In the genomic region with DNA sequence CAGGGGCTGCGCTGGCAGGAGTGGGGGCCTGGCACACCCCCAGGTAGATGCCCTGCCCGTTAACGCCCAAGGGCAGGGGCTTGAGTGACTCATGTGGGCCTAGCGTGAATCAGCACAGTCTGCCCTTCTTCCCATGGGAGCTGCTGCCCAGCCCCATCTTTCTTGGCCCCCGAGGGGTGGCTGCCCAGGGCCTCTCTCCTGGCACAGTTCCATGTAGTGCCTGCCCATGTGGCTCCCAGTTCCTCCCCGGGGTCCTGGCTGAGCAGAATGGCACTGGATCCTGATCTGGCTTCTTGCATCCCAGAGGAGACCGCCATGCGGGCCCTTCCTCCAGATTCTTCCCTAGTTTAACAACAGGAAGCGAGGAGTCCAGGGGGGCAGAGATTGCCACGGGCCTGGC, we compare ENCODE assay signal across 28 cellular contexts. TPM values are rescaled to one million over a fixed set of nuclear protein-coding genes. Genes with fewer than 3 reads are reported as not detected.
DNase-seq lines count a peak whose midpoint lies in the region; ATAC-seq and TF ChIP-seq lines count a peak whose summit lies in the region.
"Had no signal": no experiment of that assay in that cellular context is flagged by ENCODE, and none has a peak within 500 bp of the region (broad histone marks: within the 10 kb centered on the region; RNA-seq: fewer than 3 reads in every experiment).

No MANE protein-coding gene starts in this region.

- no peaks in the 10 kb centered on the region for H3K9me3 ChIP-seq in MG63
- H3K9me3 ChIP-seq in vagina: no peaks in the 10 kb centered on the region
- H3K9me3 ChIP-seq: pancreas, sigmoid colon, tibial nerve had no signal

- no peak for TF ChIP-seq CTCF in natural killer cell (IDR thresholded peaks at IDR 0.05)
- TF ChIP-seq CTCF in vagina (IDR thresholded peaks at IDR 0.05): no peak

- H3K27ac ChIP-seq in vagina: peak overlapping the region; percentile 17
- H3K27ac ChIP-seq: foreskin keratinocyte, pancreas, tibial nerve had no signal

- H3K9me3 Mint-ChIP-seq in natural killer cell treated with Interleukin-12 subunit alpha and Interleukin-12 subunit beta and Interleukin-15 and Interleukin-18, amount 100 ng/mL, for 72 hours: no peaks in the 10 kb centered on the region
- no peaks in the 10 kb centered on the region for H3K9me3 Mint-ChIP-seq in natural killer cell
- no peaks in the 10 kb centered on the region for H3K9me3 Mint-ChIP-seq in activated T-helper 17 cell treated with anti-CD3 and anti-CD28 coated beads, Interleukin-2, amount 50 U/mL, for 72 hours
- H3K9me3 Mint-ChIP-seq: stimulated activated naive CD8-positive, alpha-beta T cell treated with anti-CD3 and anti-CD28 coated beads, Interleukin-15, Interleukin-2, amounts not matched to agents 100 ng/mL and 50 ng/mL, for 24 hours had no signal

- no peak for TF ChIP-seq POLR2A in vagina (IDR thresholded peaks at IDR 0.05)

- H3K27ac Mint-ChIP-seq in natural killer cell treated with Interleukin-12 subunit alpha and Interleukin-12 subunit beta and Interleukin-15 and Interleukin-18, amount 100 ng/mL, for 72 hours: no peak overlapping the region
- no peak overlapping the region for H3K27ac Mint-ChIP-seq in natural killer cell
- no peak overlapping the region for H3K27ac Mint-ChIP-seq in activated T-helper 17 cell treated with anti-CD3 and anti-CD28 coated beads, Interleukin-2, amount 50 U/mL, for 72 hours
- H3K27ac Mint-ChIP-seq: stimulated activated naive CD8-positive, alpha-beta T cell treated with anti-CD3 and anti-CD28 coated beads, Interleukin-15, Interleukin-2, amounts not matched to agents 100 ng/mL and 50 ng/mL, for 24 hours had no signal

- H3K4me3 Mint-ChIP-seq in natural killer cell treated with Interleukin-12 subunit alpha and Interleukin-12 subunit beta and Interleukin-15 and Interleukin-18, amount 100 ng/mL, for 72 hours: no peak overlapping the region
- no peak overlapping the region for H3K4me3 Mint-ChIP-seq in natural killer cell
- peak overlapping the region; percentile 70 for H3K4me3 Mint-ChIP-seq in activated T-helper 17 cell treated with anti-CD3 and anti-CD28 coated beads, Interleukin-2, amount 50 U/mL, for 72 hours
- H3K4me3 Mint-ChIP-seq: brain; stimulated activated naive CD8-positive, alpha-beta T cell treated with anti-CD3 and anti-CD28 coated beads, Interleukin-15, Interleukin-2, amounts not matched to agents 100 ng/mL and 50 ng/mL, for 24 hours had no signal

- H3K4me3 ChIP-seq in MG63: no peak overlapping the region
- no peak overlapping the region for H3K4me3 ChIP-seq in vagina
- H3K4me3 ChIP-seq: lung, pancreas, sigmoid colon, tibial nerve had no signal

- intact Hi-C loops in natural killer cell (cut with micrococcal nuclease): no loop called here
- intact Hi-C loops in vagina (cut with DNase I): no loop called here

- H3K36me3 ChIP-seq in MG63 (no peaks in the 10 kb centered on the region), vagina (no peaks in the 10 kb centered on the region)
- H3K36me3 ChIP-seq: pancreas, sigmoid colon, tibial nerve had no signal

- peaks cover 18% of the 10 kb centered on the region for H3K4me1 ChIP-seq in vagina
- H3K4me1 ChIP-seq: foreskin keratinocyte, pancreas had no signal

- H3K27me3 ChIP-seq in MG63 (no peaks in the 10 kb centered on the region), vagina (no peaks in the 10 kb centered on the region)
- H3K27me3 ChIP-seq: foreskin keratinocyte, sigmoid colon, tibial nerve had no signal

- peaks cover 33 to 48% of the 10 kb centered on the region in 2 donors for H3K4me1 Mint-ChIP-seq in natural killer cell treated with Interleukin-12 subunit alpha and Interleukin-12 subunit beta and Interleukin-15 and Interleukin-18, amount 100 ng/mL, for 72 hours (ENCODE audit: low read depth in 2 of 2)
- peaks cover 31 to 56% of the 10 kb centered on the region in 2 donors for H3K4me1 Mint-ChIP-seq in natural killer cell
- H3K4me1 Mint-ChIP-seq in activated T-helper 17 cell treated with anti-CD3 and anti-CD28 coated beads, Interleukin-2, amount 50 U/mL, for 72 hours: peaks cover 24% of the 10 kb centered on the region

- DNase-seq in natural killer cell treated with Interleukin-12 subunit alpha and Interleukin-12 subunit beta and Interleukin-15 and Interleukin-18, amount 100 ng/mL, for 72 hours (ENCODE audit: low spot score): peak; percentile 16
- no peak for DNase-seq in natural killer cell
- DNase-seq in MG63: peak; percentile 43
- DNase-seq in vagina (ENCODE audit: extremely low spot score in 2 of 2): no peak
- no peak for DNase-seq in CD1c-positive myeloid dendritic cell (ENCODE audit: extremely low spot score)
- DNase-seq: activated CD4-positive, CD25-positive, alpha-beta regulatory T cell; activated CD8-positive, alpha-beta memory T cell treated with anti-CD3 and anti-CD28 coated beads for 24 hours; activated naive CD8-positive, alpha-beta T cell treated with anti-CD3 and anti-CD28 coated beads, Interleukin-2, amount 10 ng/mL, durations not matched to agents 7 days and 5 days; activated T-cell treated with anti-CD3 and anti-CD28 coated beads, Interleukin-2, amount 50 U/mL, for 72 hours; cortex of kidney; foreskin keratinocyte; hypothalamus; islet precursor cell; MM.1S; NCI-H1930; SIG-M5; sigmoid colon; T-helper 2 cell had no signal

- ATAC-seq in natural killer cell treated with Interleukin-12 subunit alpha and Interleukin-12 subunit beta and Interleukin-15 and Interleukin-18, amount 100 ng/mL, for 72 hours: no peak
- no peak for ATAC-seq in natural killer cell
- ATAC-seq in activated T-helper 17 cell treated with anti-CD3 and anti-CD28 coated beads, Interleukin-2, amount 50 U/mL, for 72 hours (replicated peaks): no peak
- no peak for ATAC-seq in GM21723 (IDR thresholded peaks at IDR 0.05; ENCODE audit: unreplicated experiment)
- ATAC-seq in GM18873 (IDR thresholded peaks at IDR 0.05; ENCODE audit: low FRiP score, unreplicated experiment): no peak
- ATAC-seq: activated T-cell treated with anti-CD3 and anti-CD28 coated beads, Interleukin-2, amount 50 U/mL, for 72 hours; foreskin keratinocyte; pancreas had no signal

- H3K36me3 Mint-ChIP-seq in natural killer cell treated with Interleukin-12 subunit alpha and Interleukin-12 subunit beta and Interleukin-15 and Interleukin-18, amount 100 ng/mL, for 72 hours: no peaks in the 10 kb centered on the region
- H3K36me3 Mint-ChIP-seq in natural killer cell: no peaks in the 10 kb centered on the region
- H3K36me3 Mint-ChIP-seq in activated T-helper 17 cell treated with anti-CD3 and anti-CD28 coated beads, Interleukin-2, amount 50 U/mL, for 72 hours (ENCODE audit: low read depth): no peaks in the 10 kb centered on the region
- H3K36me3 Mint-ChIP-seq: activated naive CD8-positive, alpha-beta T cell treated with anti-CD3 and anti-CD28 coated beads, Interleukin-2, amount 10 ng/mL, durations not matched to agents 7 days and 5 days; brain had no signal

- H3K27me3 Mint-ChIP-seq in natural killer cell treated with Interleukin-12 subunit alpha and Interleukin-12 subunit beta and Interleukin-15 and Interleukin-18, amount 100 ng/mL, for 72 hours: peaks cover 0 to 8% of the 10 kb centered on the region in 2 donors
- no peaks in the 10 kb centered on the region for H3K27me3 Mint-ChIP-seq in natural killer cell (ENCODE audit: low read depth in 2 of 2)
- H3K27me3 Mint-ChIP-seq in activated T-helper 17 cell treated with anti-CD3 and anti-CD28 coated beads, Interleukin-2, amount 50 U/mL, for 72 hours: no peaks in the 10 kb centered on the region
- H3K27me3 Mint-ChIP-seq: stimulated activated naive CD8-positive, alpha-beta T cell treated with anti-CD3 and anti-CD28 coated beads, Interleukin-15, Interleukin-2, amounts not matched to agents 100 ng/mL and 50 ng/mL, for 24 hours had no signal

RNA-seq across cellular contexts. Expression of a gene that starts 2.1 kb away (rescaled TPM):
- total RNA-seq in natural killer cell treated with Interleukin-12 subunit alpha and Interleukin-12 subunit beta and Interleukin-15 and Interleukin-18, amount 100 ng/mL, for 72 hours: not detected
- total RNA-seq in natural killer cell: not detected
- total RNA-seq in MG63 (2014; rRNA removed; shearing (Covaris generic); ENCODE audit: low replicate concordance): 0.27 TPM in 1 of 2 replicates, not detected in the other
- under 1 TPM in 1 of 2 donors, not detected in 1; 0.32 TPM for total RNA-seq in activated T-helper 17 cell treated with anti-CD3 and anti-CD28 coated beads, Interleukin-2, amount 50 U/mL, for 72 hours
- total RNA-seq in vagina: 4.9 TPM
- total RNA-seq: activated naive CD8-positive, alpha-beta T cell treated with anti-CD3 and anti-CD28 coated beads, Interleukin-2, amount 10 ng/mL, durations not matched to agents 7 days and 5 days; activated T-cell treated with anti-CD3 and anti-CD28 coated beads, Interleukin-2, amount 50 U/mL, for 72 hours; foreskin keratinocyte; HT-29; NCI-H460 had no signal

RNA-seq across cellular contexts. Expression of a gene that starts 16.4 kb away (rescaled TPM):
- total RNA-seq in natural killer cell treated with Interleukin-12 subunit alpha and Interleukin-12 subunit beta and Interleukin-15 and Interleukin-18, amount 100 ng/mL, for 72 hours: 1 to 10 TPM in 1 of 2 donors, under 1 TPM in 1; 0.74 to 1.2 TPM
- under 1 TPM in 2 of 3 donors, not detected in 1; 0.23 to 0.98 TPM for total RNA-seq in natural killer cell
- 0.30 TPM in 1 of 2 replicates, not detected in the other for total RNA-seq in MG63 (2014; rRNA removed; shearing (Covaris generic); ENCODE audit: low replicate concordance)
- total RNA-seq in activated T-helper 17 cell treated with anti-CD3 and anti-CD28 coated beads, Interleukin-2, amount 50 U/mL, for 72 hours: 1 to 10 TPM; 2.3 to 2.4 TPM
- 9.6 TPM for total RNA-seq in vagina
- total RNA-seq: HT-29 had no signal

RNA-seq across cellular contexts. Expression of a gene that starts 23.7 kb away (rescaled TPM):
- 100 to 1,000 TPM; 155 to 276 TPM for total RNA-seq in natural killer cell treated with Interleukin-12 subunit alpha and Interleukin-12 subunit beta and Interleukin-15 and Interleukin-18, amount 100 ng/mL, for 72 hours
- total RNA-seq in natural killer cell (100 to 1,000 TPM; 352 to 398 (median 384) TPM), vagina (36.6 TPM)
- total RNA-seq in MG63 (2014; rRNA removed; shearing (Covaris generic); ENCODE audit: low replicate concordance): 0.07 and 2.4 TPM in 2 replicates
- 100 to 1,000 TPM; 105 to 147 TPM for total RNA-seq in activated T-helper 17 cell treated with anti-CD3 and anti-CD28 coated beads, Interleukin-2, amount 50 U/mL, for 72 hours

RNA-seq across cellular contexts. Expression of a gene that starts 32.4 kb away (rescaled TPM):
- total RNA-seq in natural killer cell treated with Interleukin-12 subunit alpha and Interleukin-12 subunit beta and Interleukin-15 and Interleukin-18, amount 100 ng/mL, for 72 hours: 100 to 1,000 TPM; 115 to 175 TPM
- total RNA-seq in natural killer cell: 10 to 100 TPM; 63.4 to 82.3 (median 73.1) TPM
- 205 and 325 TPM in 2 replicates for total RNA-seq in MG63 (2014; rRNA removed; shearing (Covaris generic); ENCODE audit: low replicate concordance)
- total RNA-seq in activated T-helper 17 cell treated with anti-CD3 and anti-CD28 coated beads, Interleukin-2, amount 50 U/mL, for 72 hours: 100 to 1,000 TPM in 1 of 2 donors, 10 to 100 TPM in 1; 74.7 to 146 TPM
- total RNA-seq in vagina: 66.8 TPM

RNA-seq across cellular contexts. Expression of a gene that starts 42.1 kb away (rescaled TPM):
- total RNA-seq in natural killer cell treated with Interleukin-12 subunit alpha and Interleukin-12 subunit beta and Interleukin-15 and Interleukin-18, amount 100 ng/mL, for 72 hours: 1 to 10 TPM; 4.8 to 5.4 TPM
- 10 to 100 TPM; 14.3 to 17.1 (median 15.2) TPM for total RNA-seq in natural killer cell
- not detected in 2 replicates for total RNA-seq in MG63 (2014; rRNA removed; shearing (Covaris generic); ENCODE audit: low replicate concordance)
- 1 to 10 TPM; 4.7 to 4.9 TPM for total RNA-seq in activated T-helper 17 cell treated with anti-CD3 and anti-CD28 coated beads, Interleukin-2, amount 50 U/mL, for 72 hours
- 4.2 TPM for total RNA-seq in vagina

Comparison
In these comparisons a context has a peak if more than half of its experiments do, and no peak if none do; other contexts are left out.
1. DNase-seq: peak in natural killer cell treated with Interleukin-12 subunit alpha and Interleukin-12 subunit beta and Interleukin-15 and Interleukin-18, amount 100 ng/mL, for 72 hours (single experiment) and MG63 (single experiment); none in natural killer cell (single experiment), vagina (0 of 2) and CD1c-positive myeloid dendritic cell (single experiment).
2. RNA of a gene that starts 23.7 kb away (total RNA-seq): 352 to 398 TPM in natural killer cell, 155 to 276 TPM in natural killer cell treated with Interleukin-12 subunit alpha and Interleukin-12 subunit beta and Interleukin-15 and Interleukin-18, amount 100 ng/mL, for 72 hours, 105 to 147 TPM in activated T-helper 17 cell treated with anti-CD3 and anti-CD28 coated beads, Interleukin-2, amount 50 U/mL, for 72 hours and 36.6 TPM in vagina (single experiment); 0.07 to 2.4 TPM in MG63; every median in the first group is over 10 times any median in the second.